In the genomic region with DNA sequence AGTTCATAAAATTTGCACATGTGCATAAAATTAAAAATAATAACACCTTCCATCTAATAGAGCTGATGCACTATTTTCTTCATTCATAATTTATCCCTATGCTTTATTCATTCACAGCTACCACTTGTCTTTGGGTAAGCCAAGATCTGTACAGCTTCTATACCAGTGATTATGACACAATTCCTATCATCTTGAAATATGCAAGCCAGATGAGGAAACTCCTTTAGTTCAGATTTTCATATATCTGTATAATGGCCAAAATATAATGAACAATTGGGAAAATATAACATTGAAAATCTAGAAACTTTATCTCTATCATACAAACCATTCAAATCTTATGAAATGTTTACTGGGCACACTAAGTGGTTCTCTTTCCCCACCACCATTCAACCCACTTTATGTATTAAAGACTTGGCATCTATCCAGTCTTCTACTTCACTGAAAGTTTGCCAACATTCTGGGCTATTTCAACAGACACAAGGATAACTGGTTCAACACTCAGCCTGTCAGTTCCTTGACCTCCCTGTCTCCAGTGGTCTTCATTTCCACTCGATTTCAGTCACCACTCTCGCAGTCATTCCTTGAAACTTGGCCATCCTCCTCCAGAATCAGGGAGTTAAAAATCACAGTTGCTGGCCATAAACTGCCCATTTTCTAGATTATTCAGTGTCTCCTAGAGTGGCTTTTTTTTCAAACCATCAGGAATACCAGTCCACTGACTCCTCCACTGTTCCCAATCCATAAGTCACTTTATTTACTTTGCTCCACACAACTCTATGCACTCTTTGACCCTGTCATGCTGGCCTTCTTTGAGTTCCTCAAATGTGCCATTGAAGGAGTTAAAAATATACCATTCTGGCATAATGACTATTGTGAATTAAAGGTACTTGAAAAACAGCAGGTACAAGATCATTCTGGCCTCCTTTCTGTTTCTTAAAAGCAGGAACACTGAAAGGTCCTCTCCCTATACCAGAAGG, we compare ENCODE assay signal across 13 cellular contexts.
DNase-seq lines count a peak whose midpoint lies in the region; ATAC-seq, FAIRE-seq and TF ChIP-seq lines count a peak whose summit lies in the region.
"Had no signal": no experiment of that assay in that cellular context is flagged by ENCODE, and none has a peak within 500 bp of the region (broad histone marks: within the 10 kb centered on the region; RNA-seq: fewer than 3 reads in every experiment).

No MANE protein-coding gene starts in this region.

- no peaks in the 10 kb centered on the region for H3K9me3 Mint-ChIP-seq in CD8-positive, alpha-beta memory T cell
- H3K9me3 Mint-ChIP-seq in T-cell: peaks cover 0 to 2% (median under 1%) of the 10 kb centered on the region in 3 donors

- H3K9me3 ChIP-seq in A549 (no peaks in the 10 kb centered on the region), spleen (peaks cover 0 to 5% (median 1%) of the 10 kb centered on the region in 8 donors)
- H3K9me3 ChIP-seq in CD8-positive, alpha-beta memory T cell (ENCODE audit: low read length): no peaks in the 10 kb centered on the region

- CTCF ChIA-PET in A549 (lab: Yijun Ruan, JAX) (no interaction called here), T-cell (lab: Charles Lee) (interaction anchor here in 1 of 2 donors (1.2 kb wide), 1 partner anchor 9 kb away, joined by 3 read pairs; no protein-coding TSS in a partner anchor)
- CTCF ChIA-PET in CD8-positive, alpha-beta memory T cell (lab: Charles Lee): interaction anchor here (0.8 kb wide), 1 partner anchor 11 kb away, joined by 3 read pairs; no protein-coding TSS in a partner anchor

- no peaks in the 10 kb centered on the region for H3K36me3 ChIP-seq in CD8-positive, alpha-beta memory T cell (ENCODE audit: insufficient read depth, low read length)
- peaks cover 0 to 6% (median 0%) of the 10 kb centered on the region in 6 donors for H3K36me3 ChIP-seq in spleen

- H3K27ac Mint-ChIP-seq in CD8-positive, alpha-beta memory T cell: peak overlapping the region in 7 of 8 donors; percentile 17 to 94 (median 91)
- H3K27ac Mint-ChIP-seq in T-cell: peak overlapping the region; percentile 37 to 88

- FAIRE-seq in A549 (lab: Jason Lieb, UNC): no peak

- H3K4me3 Mint-ChIP-seq in CD8-positive, alpha-beta memory T cell: no peak overlapping the region
- no peak overlapping the region for H3K4me3 Mint-ChIP-seq in T-cell
- H3K4me3 Mint-ChIP-seq: activated naive CD8-positive, alpha-beta T cell treated with anti-CD3 and anti-CD28 coated beads for 36 hours had no signal

- H3K36me3 Mint-ChIP-seq in CD8-positive, alpha-beta memory T cell: peaks cover 5 to 7% (median 6%) of the 10 kb centered on the region in 3 donors
- peaks cover 11% of the 10 kb centered on the region for H3K36me3 Mint-ChIP-seq in T-cell

- H3K27me3 ChIP-seq in CD8-positive, alpha-beta memory T cell (ENCODE audit: insufficient read depth, low read length, poor library complexity, severe bottlenecking): no peaks in the 10 kb centered on the region
- no peaks in the 10 kb centered on the region for H3K27me3 ChIP-seq in spleen (replicated peaks in 1 of 7)

- ATAC-seq in A549: no peak; a peak in 2 of 6 replicates
- no peak for ATAC-seq in T-cell (replicated peaks in 1 of 4)
- peak; percentile 32 to 68 for ATAC-seq in left cardiac atrium
- no peak for ATAC-seq in HG03521 (IDR thresholded peaks at IDR 0.05; ENCODE audit: unreplicated experiment)
- ATAC-seq in HG03025 (IDR thresholded peaks at IDR 0.05; ENCODE audit: low FRiP score, unreplicated experiment): no peak

- H3K27ac ChIP-seq in A549 (peak overlapping the region; percentile 14 to 33; a peak in 1 of 6 replicates), spleen (peak overlapping the region in 1 of 8 donors; percentile 65)
- no peak overlapping the region for H3K27ac ChIP-seq in CD8-positive, alpha-beta memory T cell (ENCODE audit: low read depth, low read length)
- H3K27ac ChIP-seq: parathyroid adenoma had no signal

- H3K4me1 Mint-ChIP-seq in CD8-positive, alpha-beta memory T cell: peaks cover 47 to 64% (median 53%) of the 10 kb centered on the region in 3 donors
- H3K4me1 Mint-ChIP-seq in T-cell: peaks cover 55 to 66% (median 65%) of the 10 kb centered on the region in 3 donors

- TF ChIP-seq EP300 in A549 (IDR thresholded peaks at IDR 0.05): no peak

- H3K4me1 ChIP-seq in A549 (peaks cover 49% of the 10 kb centered on the region), spleen (peaks cover 14 to 57% (median 29%) of the 10 kb centered on the region in 6 donors)
- H3K4me1 ChIP-seq in CD8-positive, alpha-beta memory T cell (ENCODE audit: insufficient read depth, low read length): peaks cover 28% of the 10 kb centered on the region
- H3K4me1 ChIP-seq: parathyroid adenoma had no signal

- no peaks in the 10 kb centered on the region for H3K27me3 Mint-ChIP-seq in CD8-positive, alpha-beta memory T cell
- H3K27me3 Mint-ChIP-seq in T-cell: no peaks in the 10 kb centered on the region
- H3K27me3 Mint-ChIP-seq: activated naive CD8-positive, alpha-beta T cell treated with anti-CD3 and anti-CD28 coated beads for 36 hours had no signal

- intact Hi-C loops in left cardiac atrium (cut with DNase I) (no loop called here), spleen (cut with DNase I; ENCODE audit: low total_unique reads) (no loop called here)

- H3K4me3 ChIP-seq in A549 (no peak overlapping the region), spleen (no peak overlapping the region)
- H3K4me3 ChIP-seq in CD8-positive, alpha-beta memory T cell (ENCODE audit: low read length): no peak overlapping the region

- DNase-seq in A549 (ENCODE audit: low read depth in 1 of 2, low spot score in 1 of 2): no peak
- no peak for DNase-seq in CD8-positive, alpha-beta memory T cell
- no peak for DNase-seq in T-cell
- no peak for DNase-seq in left cardiac atrium
- DNase-seq in SHP77 (lab: John Stamatoyannopoulos, UW): no peak
- no peak for DNase-seq in spleen
- DNase-seq: activated naive CD8-positive, alpha-beta T cell treated with anti-CD3 and anti-CD28 coated beads for 36 hours; NCI-H1694 treated with DMSO at 0.1 percent for 48 hours; stimulated activated CD4-positive, alpha-beta T cell treated with anti-CD3 and anti-CD28 coated beads, Interleukin-2, amount 100 ng/mL, for 24 hours; stimulated activated naive CD4-positive, alpha-beta T cell treated with Interleukin-2 at 50 U/mL for 16 hours had no signal

- TF ChIP-seq RAD21 in A549 (conservative IDR thresholded peaks at IDR 0.05 in 1 of 2, IDR thresholded peaks at IDR 0.05 in 1 of 2): no peak

- no peak for TF ChIP-seq POLR2A in A549 (IDR thresholded peaks at IDR 0.05; ENCODE audit: low read length)
- no peak for TF ChIP-seq POLR2A in spleen (IDR thresholded peaks at IDR 0.05)

- TF ChIP-seq CTCF in A549 (IDR thresholded peaks at IDR 0.05) (no peak), spleen (IDR thresholded peaks at IDR 0.05 in 8 of 11, conservative IDR thresholded peaks at IDR 0.05 in 3 of 11) (no peak)

- 68% methylated on average over 2 of the region's 2 CpGs for WGBS in A549 (ENCODE audit: missing lambda C conversion rate)
- 76 to 86% (median 80%) methylated on average over 2 of the region's 2 CpGs for WGBS in spleen, 5 donors

- H3K4me2 ChIP-seq in A549: peak overlapping the region; percentile 62

- POLR2A ChIA-PET in A549 (lab: Yijun Ruan, JAX) (no interaction called here), T-cell (lab: Charles Lee) (interaction anchor here in 1 of 2 donors (0.6 kb wide), 1 partner anchor 9 kb away, joined by 3 read pairs; no protein-coding TSS in a partner anchor)
- POLR2A ChIA-PET in CD8-positive, alpha-beta memory T cell (lab: Charles Lee): interaction anchor here (0.7 kb wide), 1 partner anchor 51 kb away, joined by 4 read pairs; no protein-coding TSS in a partner anchor

TF ChIP-seq in A549, 52 proteins besides CTCF, POLR2A, EP300 and RAD21:
- TF ChIP-seq HOXB5 (CRISPR knock-in tag; IDR thresholded peaks at IDR 0.05): no peak
- no peak for TF ChIP-seq ZC3H11A (IDR thresholded peaks at IDR 0.05)
- no peak for TF ChIP-seq TP53 (CRISPR knock-in tag; IDR thresholded peaks at IDR 0.05)
- TF ChIP-seq JUN (IDR thresholded peaks at IDR 0.05): no peak

Comparison
In these comparisons a context has a peak if more than half of its experiments do, and no peak if none do; other contexts are left out.
1. ATAC-seq: peak in left cardiac atrium (2 of 2); none in A549 (0 of 2), T-cell (0 of 4), HG03521 (single experiment) and HG03025 (single experiment).